1 cellular context compared by ENCODE assay signal in genomic region chr1:154352581-154353459, GRCh38.
TF ChIP-seq lines count a peak whose summit lies in the region.

No MANE protein-coding gene starts in this region.

TF ChIP-seq in HepG2, 621 proteins besides CTCF, POLR2A, EP300 and RAD21 (continues in another document):
- TF ChIP-seq ZNF335 (CRISPR knock-in tag; IDR thresholded peaks at IDR 0.05): peak; percentile 65; the same call in 1 of the 2 replicates
- peak; percentile 55 for TF ChIP-seq HNRNPLL (IDR thresholded peaks at IDR 0.05; ENCODE audit: low read depth, low read length, poor library complexity, severe bottlenecking)
- TF ChIP-seq ZFY (CRISPR knock-in tag; IDR thresholded peaks at IDR 0.05): no peak; the same call in 1 of the 2 replicates
- TF ChIP-seq ZNF891 (CRISPR knock-in tag; IDR thresholded peaks at IDR 0.05): peak; percentile 33; the same call in 1 of the 2 replicates
- peak; percentile 43; the same call in 1 of the 2 replicates for TF ChIP-seq TGIF2 (CRISPR knock-in tag; IDR thresholded peaks at IDR 0.05)
- TF ChIP-seq ZBTB46 (CRISPR knock-in tag; IDR thresholded peaks at IDR 0.05; ENCODE audit: borderline replicate concordance): 0 out of 2 replicates have a peak, but pooled peaks have one; percentile 43
- TF ChIP-seq SAFB2 (CRISPR knock-in tag; IDR thresholded peaks at IDR 0.05; ENCODE audit: borderline replicate concordance, low read depth): 0 out of 2 replicates have a peak, but pooled peaks have one; percentile 34
- TF ChIP-seq ZNF264 (CRISPR knock-in tag; IDR thresholded peaks at IDR 0.05): no peak
- TF ChIP-seq ZNF598 (CRISPR knock-in tag; IDR thresholded peaks at IDR 0.05; ENCODE audit: borderline replicate concordance): no peak
- peak; percentile 6; the same call in 1 of the 2 replicates for TF ChIP-seq ZKSCAN8 (CRISPR knock-in tag; IDR thresholded peaks at IDR 0.05; ENCODE audit: borderline replicate concordance)
- TF ChIP-seq ZNF263 (CRISPR knock-in tag; IDR thresholded peaks at IDR 0.05): peak; percentile 29; the same call in 1 of the 2 replicates
- TF ChIP-seq ARID4A (CRISPR knock-in tag; IDR thresholded peaks at IDR 0.05; ENCODE audit: borderline replicate concordance): no peak; the same call in 1 of the 2 replicates
- peak; percentile 33; the same call in 1 of the 2 replicates for TF ChIP-seq KDM2A (CRISPR knock-in tag; IDR thresholded peaks at IDR 0.05; ENCODE audit: borderline replicate concordance, low read depth)
- TF ChIP-seq GATAD2A (CRISPR knock-in tag; IDR thresholded peaks at IDR 0.05): 0 out of 2 replicates have a peak, but pooled peaks have one; percentile 14
- no peak for TF ChIP-seq NONO (IDR thresholded peaks at IDR 0.05)
- 0 out of 2 replicates have a peak, but pooled peaks have one; percentile 20 for TF ChIP-seq NONO (CRISPR knock-in tag; conservative IDR thresholded peaks at IDR 0.05)
- 0 out of 2 replicates have a peak, but pooled peaks have one; percentile 39 for TF ChIP-seq ZNF776 (CRISPR knock-in tag; IDR thresholded peaks at IDR 0.05)
- TF ChIP-seq NR2F6 (IDR thresholded peaks at IDR 0.05): no peak
- TF ChIP-seq NR2F6 (CRISPR knock-in tag; IDR thresholded peaks at IDR 0.05): 0 out of 2 replicates have a peak, but pooled peaks have one; percentile 6
- TF ChIP-seq FOXP4 (CRISPR knock-in tag; IDR thresholded peaks at IDR 0.05): peak; percentile 36; the same call in 1 of the 2 replicates
- no peak for TF ChIP-seq ZNF720 (CRISPR knock-in tag; IDR thresholded peaks at IDR 0.05)
- no peak for TF ChIP-seq TFDP2 (CRISPR knock-in tag; IDR thresholded peaks at IDR 0.05)
- TF ChIP-seq POGK (CRISPR knock-in tag; conservative IDR thresholded peaks at IDR 0.05): 0 out of 2 replicates have a peak, but pooled peaks have one; percentile 5
- peak; percentile 26; the same call in 1 of the 2 replicates for TF ChIP-seq ZFP91 (CRISPR knock-in tag; IDR thresholded peaks at IDR 0.05; ENCODE audit: borderline replicate concordance)
- TF ChIP-seq NRL (CRISPR knock-in tag; IDR thresholded peaks at IDR 0.05; ENCODE audit: borderline replicate concordance): peak; percentile 58; the same call in 1 of the 2 replicates
- 0 out of 2 replicates have a peak, but pooled peaks have one; percentile 24 for TF ChIP-seq UBTF (CRISPR knock-in tag; IDR thresholded peaks at IDR 0.05)
- 0 out of 2 replicates have a peak, but pooled peaks have one; percentile 49 for TF ChIP-seq DMAP1 (CRISPR knock-in tag; IDR thresholded peaks at IDR 0.05)
- peak; percentile 45; the same call in 1 of the 2 replicates for TF ChIP-seq TBX2 (CRISPR knock-in tag; IDR thresholded peaks at IDR 0.05; ENCODE audit: borderline replicate concordance)
- TF ChIP-seq MTA1 (CRISPR knock-in tag; IDR thresholded peaks at IDR 0.05; ENCODE audit: borderline replicate concordance): 0 out of 2 replicates have a peak, but pooled peaks have one; percentile 40
- TF ChIP-seq ZNF839 (CRISPR knock-in tag; IDR thresholded peaks at IDR 0.05; ENCODE audit: borderline replicate concordance): 0 out of 2 replicates have a peak, but pooled peaks have one; percentile 62
- 0 out of 2 replicates have a peak, but pooled peaks have one; percentile 62 for TF ChIP-seq ZNF230 (CRISPR knock-in tag; IDR thresholded peaks at IDR 0.05)
- peak; percentile 21 for TF ChIP-seq XRCC5 (optimal IDR thresholded peaks at IDR 0.05; ENCODE audit: low read length)
- no peak for TF ChIP-seq ZBTB26 (CRISPR knock-in tag; IDR thresholded peaks at IDR 0.05; ENCODE audit: borderline replicate concordance)
- TF ChIP-seq CSRNP1 (CRISPR knock-in tag; IDR thresholded peaks at IDR 0.05): no peak
- no peak for TF ChIP-seq ZNF510 (CRISPR knock-in tag; IDR thresholded peaks at IDR 0.05; ENCODE audit: low read depth)
- TF ChIP-seq ATF2 (CRISPR knock-in tag; IDR thresholded peaks at IDR 0.05): 0 out of 2 replicates have a peak, but pooled peaks have one; percentile 21
- no peak for TF ChIP-seq NAIF1 (CRISPR knock-in tag; IDR thresholded peaks at IDR 0.05; ENCODE audit: borderline replicate concordance)
- no peak for TF ChIP-seq SP1 (IDR thresholded peaks at IDR 0.05)
- TF ChIP-seq SP1 (CRISPR knock-in tag; IDR thresholded peaks at IDR 0.05): peak; percentile 24; the same call in 1 of the 2 replicates
